ENCODE assay signal across 8 cellular contexts in the genomic region with DNA sequence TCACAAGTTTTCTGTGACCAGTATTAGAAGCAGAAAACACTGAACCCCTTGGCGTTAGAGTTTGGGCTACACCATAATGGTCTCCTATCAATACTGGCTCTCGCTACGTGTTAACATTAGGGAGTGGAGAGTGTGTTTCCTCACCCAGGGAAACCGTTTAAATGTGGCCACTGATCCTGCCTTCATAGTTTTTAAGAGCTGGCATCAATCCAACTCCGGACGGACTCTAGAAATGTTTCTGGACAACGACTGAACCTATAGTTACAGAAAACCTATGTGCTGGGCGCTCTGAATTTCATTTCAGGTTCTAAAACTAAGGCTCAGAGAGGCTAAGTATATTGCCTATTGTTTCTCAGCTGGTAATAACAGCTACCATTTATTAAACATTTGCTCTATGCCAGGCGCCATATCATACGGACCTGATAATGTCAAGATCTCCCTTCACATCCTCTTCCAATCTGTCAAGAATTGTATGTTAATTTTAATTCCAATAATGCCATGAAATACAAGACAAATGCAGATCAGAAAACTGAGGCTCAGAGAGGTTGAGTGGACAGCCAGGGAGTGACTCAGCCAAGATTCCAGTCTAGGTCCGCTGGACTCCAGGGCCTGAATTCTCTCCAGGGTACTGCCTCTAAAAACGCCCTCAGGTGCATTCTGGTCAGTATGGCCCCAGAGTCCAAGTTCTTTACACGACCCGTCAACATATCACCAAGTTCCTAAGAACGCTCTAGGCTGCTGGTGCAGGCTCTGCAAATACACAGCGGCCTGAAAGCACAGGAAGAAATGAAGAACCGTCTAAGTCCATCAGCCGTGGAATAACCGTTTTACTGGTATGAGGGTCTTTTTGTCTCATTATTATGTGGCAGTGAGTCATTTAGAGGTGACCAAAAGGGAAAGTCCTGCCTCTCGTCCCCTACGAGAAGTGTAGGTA. TPM values are rescaled to one million over a fixed set of nuclear protein-coding genes. Genes with fewer than 3 reads are reported as not detected.
DNase-seq lines count a peak whose midpoint lies in the region; ATAC-seq and TF ChIP-seq lines count a peak whose summit lies in the region.

No MANE protein-coding gene starts in this region.

- TF ChIP-seq RAD21 in neural cell (conservative IDR thresholded peaks at IDR 0.05) = peak; percentile 25

- ATAC-seq in T-helper 17 cell = no peak
- no peak for ATAC-seq in HG02759 (IDR thresholded peaks at IDR 0.05; ENCODE audit: unreplicated experiment)
- ATAC-seq in GM19395 (IDR thresholded peaks at IDR 0.05; ENCODE audit: unreplicated experiment) = no peak

- H3K79me2 ChIP-seq in GM23248 (ENCODE audit: insufficient read depth) (peaks cover 35% of the 10 kb centered on the region), neural cell (replicated peaks; ENCODE audit: insufficient read depth, low read length) (peaks cover 33% of the 10 kb centered on the region)

- H3K27ac ChIP-seq in GM23248 = peak overlapping the region; percentile 93
- peak overlapping the region; percentile 79 for H3K27ac ChIP-seq in neural cell (ENCODE audit: low read length)

- H4K20me1 ChIP-seq in GM23248 (ENCODE audit: insufficient read depth) = no peaks in the 10 kb centered on the region
- H4K20me1 ChIP-seq in neural cell (ENCODE audit: insufficient read depth) = no peaks in the 10 kb centered on the region

- H3K4me1 ChIP-seq in GM23248 (ENCODE audit: insufficient read depth) = peaks cover 45% of the 10 kb centered on the region

- no peaks in the 10 kb centered on the region for H3K9me3 ChIP-seq in GM23248 (ENCODE audit: low read depth)
- no peaks in the 10 kb centered on the region for H3K9me3 ChIP-seq in T-helper 17 cell (ENCODE audit: control insufficient read depth, low read length, poor library complexity, severe bottlenecking)
- no peaks in the 10 kb centered on the region for H3K9me3 ChIP-seq in neural cell (ENCODE audit: low read length)

- peak overlapping the region; percentile 96 for H3K4me3 Mint-ChIP-seq in T-helper 17 cell

- DNase-seq in AG08396 (ENCODE audit: low spot score) (peak; percentile 35), GM23248 (peak; percentile 79), T-helper 17 cell (no peak), fibroblast of gingiva (ENCODE audit: low read depth) (peak; percentile 28), GF-D8 (lab: John Stamatoyannopoulos, UW) (no peak)

- TF ChIP-seq CTCF in neural cell (IDR thresholded peaks at IDR 0.05; ENCODE audit: poor library complexity, severe bottlenecking) = no peak

- peak overlapping the region; percentile 78 for H3K4me3 ChIP-seq in GM23248
- peak overlapping the region; percentile 96 for H3K4me3 ChIP-seq in neural cell (ENCODE audit: low read length)

- no peaks in the 10 kb centered on the region for H3K36me3 Mint-ChIP-seq in T-helper 17 cell (ENCODE audit: low read depth)

- H3F3A ChIP-seq in GM23248 (ENCODE audit: insufficient read depth) (peaks cover 53% of the 10 kb centered on the region), neural cell (ENCODE audit: insufficient read depth, low read length, poor library complexity, severe bottlenecking) (no peaks in the 10 kb centered on the region)

- H3K27me3 ChIP-seq in GM23248 (replicated peaks; ENCODE audit: insufficient read depth) = no peaks in the 10 kb centered on the region
- no peaks in the 10 kb centered on the region for H3K27me3 ChIP-seq in neural cell (ENCODE audit: insufficient read depth, low read depth, low read length)

- H2AFZ ChIP-seq in GM23248 = peak overlapping the region; percentile 79
- peak overlapping the region; percentile 80 for H2AFZ ChIP-seq in neural cell (ENCODE audit: low read depth, low read length)

- 9 to 12% methylated on average over 21 of the region's 21 CpGs for WGBS in GM23248 (ENCODE audit: low coverage in 1 of 2, low lambda C conversion rate in 2 of 2, missing lambda C conversion rate in 2 of 2), 2 experiments

- in situ Hi-C loops in GM23248 (cut with MboI) = no loop called here

- H3K36me3 ChIP-seq in GM23248 (ENCODE audit: low read depth) = no peaks in the 10 kb centered on the region
- H3K36me3 ChIP-seq in neural cell (ENCODE audit: insufficient read depth, low read length) = no peaks in the 10 kb centered on the region

- H3K27me3 Mint-ChIP-seq in T-helper 17 cell = no peaks in the 10 kb centered on the region

- peak overlapping the region; percentile 95 for H3K27ac Mint-ChIP-seq in T-helper 17 cell

- TF ChIP-seq EP300 in neural cell (conservative IDR thresholded peaks at IDR 0.05; ENCODE audit: poor library complexity, severe bottlenecking) = no peak

- H3K4me1 Mint-ChIP-seq in T-helper 17 cell = peaks cover 29% of the 10 kb centered on the region

- H3K9ac ChIP-seq in GM23248 = peak overlapping the region; percentile 92
- peak overlapping the region; percentile 90 for H3K9ac ChIP-seq in neural cell (ENCODE audit: low read length)

- peak overlapping the region; percentile 90 for H3K4me2 ChIP-seq in GM23248 (ENCODE audit: unreplicated experiment)
- H3K4me2 ChIP-seq in neural cell (ENCODE audit: low read length) = peak overlapping the region; percentile 50

- H3K9me2 ChIP-seq in GM23248 (ENCODE audit: insufficient read depth) (no peaks in the 10 kb centered on the region), neural cell (ENCODE audit: insufficient read depth, low read length) (no peaks in the 10 kb centered on the region)

TF ChIP-seq in neural cell, 6 proteins besides CTCF, POLR2A, EP300 and RAD21:
- TF ChIP-seq SMC3 (conservative IDR thresholded peaks at IDR 0.05; ENCODE audit: poor library complexity) = no peak
- TF ChIP-seq REST (IDR thresholded peaks at IDR 0.05; ENCODE audit: borderline replicate concordance) = no peak
- no peak for TF ChIP-seq EZH2 (IDR thresholded peaks at IDR 0.05; ENCODE audit: borderline replicate concordance, insufficient read depth, low read length, poor library complexity, severe bottlenecking)
- no peak for TF ChIP-seq MXI1 (conservative IDR thresholded peaks at IDR 0.05; ENCODE audit: poor library complexity, severe bottlenecking)
- TF ChIP-seq POLR2AphosphoS5 (IDR thresholded peaks at IDR 0.05) = no peak
- TF ChIP-seq TAF1 (IDR thresholded peaks at IDR 0.05; ENCODE audit: low read depth) = no peak

RNA-seq across cellular contexts. Expression of gene ASXL1, which starts 0.9 kb away (rescaled TPM):
- 38.8 and 39.9 TPM in 2 replicates for total RNA-seq in GM23248 (2014; rRNA removed; shearing (Covaris generic))
- polyA plus RNA-seq in GM23248 (2016; fragmentation: Nextera tagmentation; extraction: Ambion mirVana) = 13.8 and 18.7 TPM in 2 replicates
- 100 to 1,000 TPM; 198 to 207 TPM for total RNA-seq in T-helper 17 cell
- 45.9 and 49.1 TPM in 2 replicates for polyA plus RNA-seq in neural cell
- polyA minus RNA-seq in neural cell = 73.3 and 87.1 TPM in 2 replicates

Comparison
In these comparisons a context has a peak if more than half of its experiments do, and no peak if none do; other contexts are left out.
1. DNase-seq: peak in AG08396 (single experiment), GM23248 (single experiment) and fibroblast of gingiva (single experiment); none in T-helper 17 cell (0 of 3) and GF-D8 (single experiment).